1 cellular context compared by ENCODE assay signal in genomic region chr6:43909474-43910148, GRCh38.
TF ChIP-seq lines count a peak whose summit lies in the region.

No MANE protein-coding gene starts in this region.

TF ChIP-seq in K562, 482 proteins besides CTCF, POLR2A, EP300 and RAD21 (continued from another document):
- TF ChIP-seq, protein P1, sequence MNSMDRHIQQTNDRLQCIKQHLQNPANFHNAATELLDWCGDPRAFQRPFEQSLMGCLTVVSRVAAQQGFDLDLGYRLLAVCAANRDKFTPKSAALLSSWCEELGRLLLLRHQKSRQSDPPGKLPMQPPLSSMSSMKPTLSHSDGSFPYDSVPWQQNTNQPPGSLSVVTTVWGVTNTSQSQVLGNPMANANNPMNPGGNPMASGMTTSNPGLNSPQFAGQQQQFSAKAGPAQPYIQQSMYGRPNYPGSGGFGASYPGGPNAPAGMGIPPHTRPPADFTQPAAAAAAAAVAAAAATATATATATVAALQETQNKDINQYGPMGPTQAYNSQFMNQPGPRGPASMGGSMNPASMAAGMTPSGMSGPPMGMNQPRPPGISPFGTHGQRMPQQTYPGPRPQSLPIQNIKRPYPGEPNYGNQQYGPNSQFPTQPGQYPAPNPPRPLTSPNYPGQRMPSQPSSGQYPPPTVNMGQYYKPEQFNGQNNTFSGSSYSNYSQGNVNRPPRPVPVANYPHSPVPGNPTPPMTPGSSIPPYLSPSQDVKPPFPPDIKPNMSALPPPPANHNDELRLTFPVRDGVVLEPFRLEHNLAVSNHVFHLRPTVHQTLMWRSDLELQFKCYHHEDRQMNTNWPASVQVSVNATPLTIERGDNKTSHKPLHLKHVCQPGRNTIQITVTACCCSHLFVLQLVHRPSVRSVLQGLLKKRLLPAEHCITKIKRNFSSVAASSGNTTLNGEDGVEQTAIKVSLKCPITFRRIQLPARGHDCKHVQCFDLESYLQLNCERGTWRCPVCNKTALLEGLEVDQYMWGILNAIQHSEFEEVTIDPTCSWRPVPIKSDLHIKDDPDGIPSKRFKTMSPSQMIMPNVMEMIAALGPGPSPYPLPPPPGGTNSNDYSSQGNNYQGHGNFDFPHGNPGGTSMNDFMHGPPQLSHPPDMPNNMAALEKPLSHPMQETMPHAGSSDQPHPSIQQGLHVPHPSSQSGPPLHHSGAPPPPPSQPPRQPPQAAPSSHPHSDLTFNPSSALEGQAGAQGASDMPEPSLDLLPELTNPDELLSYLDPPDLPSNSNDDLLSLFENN (IDR thresholded peaks at IDR 0.05; ENCODE audit: low read depth in 2 of 2, low read length in 2 of 2) = no peak
- TF ChIP-seq TAF7 (tag; IDR thresholded peaks at IDR 0.05) (no peak), NR2C2 (CRISPR knock-in tag; IDR thresholded peaks at IDR 0.05) (no peak), NR2C2 (tag; IDR thresholded peaks at IDR 0.05) (no peak), ADNP (tag; IDR thresholded peaks at IDR 0.05) (no peak), TAF1 (IDR thresholded peaks at IDR 0.05; ENCODE audit: control insufficient read depth, extremely low read depth, insufficient read depth, low read length, severe bottlenecking) (no peak), ATF4 (CRISPR knock-in tag; IDR thresholded peaks at IDR 0.05) (0 out of 2 replicates have a peak, but pooled peaks have one; percentile 45), MAFF (IDR thresholded peaks at IDR 0.05; ENCODE audit: low read length) (no peak), HDAC1 (IDR thresholded peaks at IDR 0.05) (no peak), SETDB1 (IDR thresholded peaks at IDR 0.05; ENCODE audit: low read length) (no peak), TFAM (CRISPR knock-in tag; conservative IDR thresholded peaks at IDR 0.05) (no peak), JUND (IDR thresholded peaks at IDR 0.05; ENCODE audit: borderline replicate concordance, low read depth, low read length) (no peak), JUND (tag; IDR thresholded peaks at IDR 0.05; ENCODE audit: borderline replicate concordance, low read depth, low read length) (no peak; the same call in 2 of the 3 replicates), E2F5 (CRISPR knock-in tag; IDR thresholded peaks at IDR 0.05) (no peak), SAFB (IDR thresholded peaks at IDR 0.05; ENCODE audit: borderline replicate concordance, low read depth, low read length) (no peak), HNRNPLL (IDR thresholded peaks at IDR 0.05; ENCODE audit: low read depth, low read length, poor library complexity, severe bottlenecking) (no peak), NCOA1 (IDR thresholded peaks at IDR 0.05; ENCODE audit: low read depth) (no peak), PURB (CRISPR knock-in tag; IDR thresholded peaks at IDR 0.05; ENCODE audit: low read depth) (no peak), ZNF444 (CRISPR knock-in tag; IDR thresholded peaks at IDR 0.05) (no peak), KDM1A (IDR thresholded peaks at IDR 0.05) (no peak), U2AF1 (optimal IDR thresholded peaks at IDR 0.05; ENCODE audit: low read depth, low read length) (no peak), SREBF1 (IDR thresholded peaks at IDR 0.05; ENCODE audit: borderline replicate concordance, low read depth, low read length) (no peak), EP400 (IDR thresholded peaks at IDR 0.05) (no peak), ZFP91 (CRISPR knock-in tag; IDR thresholded peaks at IDR 0.05) (no peak), ZNF277 (CRISPR knock-in tag; IDR thresholded peaks at IDR 0.05; ENCODE audit: borderline replicate concordance) (no peak), HOMEZ (CRISPR knock-in tag; IDR thresholded peaks at IDR 0.05) (0 out of 2 replicates have a peak, but pooled peaks have one; percentile 68), ZNF589 (CRISPR knock-in tag; IDR thresholded peaks at IDR 0.05; ENCODE audit: low read depth) (no peak), MTA1 (IDR thresholded peaks at IDR 0.05; ENCODE audit: borderline replicate concordance) (no peak), MCM2 (IDR thresholded peaks at IDR 0.05; ENCODE audit: low read depth) (no peak), HIVEP1 (CRISPR knock-in tag; IDR thresholded peaks at IDR 0.05) (peak; percentile 73; the same call in 1 of the 2 replicates), PHB2 (IDR thresholded peaks at IDR 0.05; ENCODE audit: low read depth) (no peak), TARDBP (IDR thresholded peaks at IDR 0.05) (peak; percentile 98; the same call in 1 of the 2 replicates), CHD4 (IDR thresholded peaks at IDR 0.05; ENCODE audit: insufficient read depth, insufficient replicate concordance, low read depth, low read length, poor library complexity, severe bottlenecking) (no peak), MEF2D (tag; conservative IDR thresholded peaks at IDR 0.05; ENCODE audit: low read depth) (peak; percentile 42; the same call in 1 of the 2 replicates), RAD51 (IDR thresholded peaks at IDR 0.05; ENCODE audit: borderline replicate concordance, low read depth) (no peak), ZSCAN32 (CRISPR knock-in tag; IDR thresholded peaks at IDR 0.05) (peak; percentile 42; the same call in 1 of the 2 replicates), ZNF23 (CRISPR knock-in tag; IDR thresholded peaks at IDR 0.05) (no peak), NCOA2 (IDR thresholded peaks at IDR 0.05; ENCODE audit: partially characterized antibody in 2 of 2) (no peak)
- TF ChIP-seq, protein P2, sequence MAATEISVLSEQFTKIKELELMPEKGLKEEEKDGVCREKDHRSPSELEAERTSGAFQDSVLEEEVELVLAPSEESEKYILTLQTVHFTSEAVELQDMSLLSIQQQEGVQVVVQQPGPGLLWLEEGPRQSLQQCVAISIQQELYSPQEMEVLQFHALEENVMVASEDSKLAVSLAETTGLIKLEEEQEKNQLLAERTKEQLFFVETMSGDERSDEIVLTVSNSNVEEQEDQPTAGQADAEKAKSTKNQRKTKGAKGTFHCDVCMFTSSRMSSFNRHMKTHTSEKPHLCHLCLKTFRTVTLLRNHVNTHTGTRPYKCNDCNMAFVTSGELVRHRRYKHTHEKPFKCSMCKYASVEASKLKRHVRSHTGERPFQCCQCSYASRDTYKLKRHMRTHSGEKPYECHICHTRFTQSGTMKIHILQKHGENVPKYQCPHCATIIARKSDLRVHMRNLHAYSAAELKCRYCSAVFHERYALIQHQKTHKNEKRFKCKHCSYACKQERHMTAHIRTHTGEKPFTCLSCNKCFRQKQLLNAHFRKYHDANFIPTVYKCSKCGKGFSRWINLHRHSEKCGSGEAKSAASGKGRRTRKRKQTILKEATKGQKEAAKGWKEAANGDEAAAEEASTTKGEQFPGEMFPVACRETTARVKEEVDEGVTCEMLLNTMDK (IDR thresholded peaks at IDR 0.05; ENCODE audit: borderline replicate concordance, insufficient read depth, low read depth, low read length, poor library complexity, severe bottlenecking) = no peak
- TF ChIP-seq, protein P3, sequence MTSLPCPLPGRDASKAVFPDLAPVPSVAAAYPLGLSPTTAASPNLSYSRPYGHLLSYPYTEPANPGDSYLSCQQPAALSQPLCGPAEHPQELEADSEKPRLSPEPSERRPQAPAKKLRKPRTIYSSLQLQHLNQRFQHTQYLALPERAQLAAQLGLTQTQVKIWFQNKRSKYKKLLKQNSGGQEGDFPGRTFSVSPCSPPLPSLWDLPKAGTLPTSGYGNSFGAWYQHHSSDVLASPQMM (CRISPR knock-in tag; IDR thresholded peaks at IDR 0.05) = no peak
- TF ChIP-seq, protein P4, sequence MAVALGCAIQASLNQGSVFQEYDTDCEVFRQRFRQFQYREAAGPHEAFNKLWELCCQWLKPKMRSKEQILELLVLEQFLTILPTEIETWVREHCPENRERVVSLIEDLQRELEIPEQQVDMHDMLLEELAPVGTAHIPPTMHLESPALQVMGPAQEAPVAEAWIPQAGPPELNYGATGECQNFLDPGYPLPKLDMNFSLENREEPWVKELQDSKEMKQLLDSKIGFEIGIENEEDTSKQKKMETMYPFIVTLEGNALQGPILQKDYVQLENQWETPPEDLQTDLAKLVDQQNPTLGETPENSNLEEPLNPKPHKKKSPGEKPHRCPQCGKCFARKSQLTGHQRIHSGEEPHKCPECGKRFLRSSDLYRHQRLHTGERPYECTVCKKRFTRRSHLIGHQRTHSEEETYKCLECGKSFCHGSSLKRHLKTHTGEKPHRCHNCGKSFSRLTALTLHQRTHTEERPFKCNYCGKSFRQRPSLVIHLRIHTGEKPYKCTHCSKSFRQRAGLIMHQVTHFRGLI (CRISPR knock-in tag; IDR thresholded peaks at IDR 0.05) = peak; percentile 3; the same call in 1 of the 2 replicates
- TF ChIP-seq, protein P5, sequence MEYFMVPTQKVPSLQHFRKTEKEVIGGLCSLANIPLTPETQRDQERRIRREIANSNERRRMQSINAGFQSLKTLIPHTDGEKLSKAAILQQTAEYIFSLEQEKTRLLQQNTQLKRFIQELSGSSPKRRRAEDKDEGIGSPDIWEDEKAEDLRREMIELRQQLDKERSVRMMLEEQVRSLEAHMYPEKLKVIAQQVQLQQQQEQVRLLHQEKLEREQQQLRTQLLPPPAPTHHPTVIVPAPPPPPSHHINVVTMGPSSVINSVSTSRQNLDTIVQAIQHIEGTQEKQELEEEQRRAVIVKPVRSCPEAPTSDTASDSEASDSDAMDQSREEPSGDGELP (CRISPR knock-in tag; IDR thresholded peaks at IDR 0.05; ENCODE audit: borderline replicate concordance) = peak; percentile 24; the same call in 1 of the 2 replicates
